Comparison of ENCODE assay signal across 9 cellular contexts in genomic region chr5:177591690-177592009, GRCh38. TPM values are rescaled to one million over a fixed set of nuclear protein-coding genes. Genes with fewer than 3 reads are reported as not detected.
DNase-seq lines count a peak whose midpoint lies in the region; ATAC-seq, FAIRE-seq and TF ChIP-seq lines count a peak whose summit lies in the region.
"Had no signal": no experiment of that assay in that cellular context is flagged by ENCODE, and none has a peak within 500 bp of the region (broad histone marks: within the 10 kb centered on the region; RNA-seq: fewer than 3 reads in every experiment).

No MANE protein-coding gene starts in this region.

- H3K27ac Mint-ChIP-seq in CD4-positive, CD25-positive, alpha-beta regulatory T cell: peak overlapping the region; percentile 22 to 99 (median 94)
- H3K27ac Mint-ChIP-seq in neural crest cell (ENCODE audit: unreplicated experiment): no peak overlapping the region

- WGBS in ectodermal cell, 2 experiments: 25 to 30% methylated on average over 8 of the region's 8 CpGs

- FAIRE-seq in HTR-8/SVneo (lab: Jason Lieb, UNC): no peak

- peaks cover 21% of the 10 kb centered on the region for H3K27me3 Mint-ChIP-seq in CD4-positive, CD25-positive, alpha-beta regulatory T cell
- peaks cover 49% of the 10 kb centered on the region for H3K27me3 Mint-ChIP-seq in neural crest cell (ENCODE audit: low read depth)

- H3K27me3 ChIP-seq in CD4-positive, CD25-positive, alpha-beta regulatory T cell (ENCODE audit: control insufficient read depth, insufficient read depth, low read length): peaks cover 11% of the 10 kb centered on the region
- peaks cover 46% of the 10 kb centered on the region for H3K27me3 ChIP-seq in MG63
- H3K27me3 ChIP-seq in ectodermal cell (ENCODE audit: control insufficient read depth, insufficient read depth, low read length, poor library complexity, severe bottlenecking): peaks cover 30% of the 10 kb centered on the region

- DNase-seq in CD4-positive, CD25-positive, alpha-beta regulatory T cell: no peak
- no peak for DNase-seq in MG63
- DNase-seq in neural crest cell (ENCODE audit: low read depth, low spot score): no peak
- DNase-seq in HTR-8/SVneo (ENCODE audit: insufficient read length, low spot score): no peak
- no peak for DNase-seq in HPDE6-E6E7 (ENCODE audit: extremely low spot score)
- DNase-seq in NCI-H2171 (lab: John Stamatoyannopoulos, UW): no peak
- DNase-seq: NCI-H1417 treated with DMSO at 0.1 percent for 48 hours had no signal

- no peak for ATAC-seq in CD4-positive, CD25-positive, alpha-beta regulatory T cell (ENCODE audit: low read depth in 2 of 2)
- ATAC-seq in HG03135 (IDR thresholded peaks at IDR 0.05; ENCODE audit: unreplicated experiment): no peak

- peaks cover 15% of the 10 kb centered on the region for H3K36me3 Mint-ChIP-seq in CD4-positive, CD25-positive, alpha-beta regulatory T cell
- peaks cover 3% of the 10 kb centered on the region for H3K36me3 Mint-ChIP-seq in neural crest cell (ENCODE audit: low read depth)

- peaks cover 18% of the 10 kb centered on the region for H3K4me1 ChIP-seq in CD4-positive, CD25-positive, alpha-beta regulatory T cell (ENCODE audit: control insufficient read depth, insufficient read depth, low read length, poor library complexity, severe bottlenecking)
- H3K4me1 ChIP-seq in ectodermal cell (ENCODE audit: control insufficient read depth, insufficient read depth, low read length): no peaks in the 10 kb centered on the region

- H3K36me3 ChIP-seq in CD4-positive, CD25-positive, alpha-beta regulatory T cell (ENCODE audit: control insufficient read depth, insufficient read depth, low read length): peaks cover 35% of the 10 kb centered on the region
- H3K36me3 ChIP-seq in MG63 (peaks cover 44% of the 10 kb centered on the region), ectodermal cell (ENCODE audit: control insufficient read depth, insufficient read depth, low read length) (peaks cover 22% of the 10 kb centered on the region)

- H3K27ac ChIP-seq in CD4-positive, CD25-positive, alpha-beta regulatory T cell (ENCODE audit: insufficient read depth, low read length, poor library complexity, severe bottlenecking): peak overlapping the region; percentile 73
- H3K27ac ChIP-seq in ectodermal cell (ENCODE audit: insufficient read depth, low read depth, low read length, poor library complexity, severe bottlenecking): no peak overlapping the region

- peak overlapping the region; percentile 42 for H3K4me3 ChIP-seq in CD4-positive, CD25-positive, alpha-beta regulatory T cell (ENCODE audit: low read depth, low read length)
- H3K4me3 ChIP-seq in MG63 (peak overlapping the region; percentile 88), ectodermal cell (ENCODE audit: insufficient read depth, low read depth, low read length) (peak overlapping the region; percentile 86)

- H3K9me3 ChIP-seq in CD4-positive, CD25-positive, alpha-beta regulatory T cell (ENCODE audit: control insufficient read depth in 2 of 2, low read length in 2 of 2): no peaks in the 10 kb centered on the region
- H3K9me3 ChIP-seq in MG63: no peaks in the 10 kb centered on the region
- no peaks in the 10 kb centered on the region for H3K9me3 ChIP-seq in ectodermal cell (ENCODE audit: control insufficient read depth, low read length)

- TF ChIP-seq CTCF in neural crest cell (conservative IDR thresholded peaks at IDR 0.05): no peak

- H3K4me1 Mint-ChIP-seq in CD4-positive, CD25-positive, alpha-beta regulatory T cell: peaks cover 0 to 24% (median 12%) of the 10 kb centered on the region in 4 donors
- H3K4me1 Mint-ChIP-seq in neural crest cell: peaks cover 16% of the 10 kb centered on the region

- peak overlapping the region; percentile 95 to 100 (median 99) for H3K4me3 Mint-ChIP-seq in CD4-positive, CD25-positive, alpha-beta regulatory T cell
- peak overlapping the region; percentile 95 for H3K4me3 Mint-ChIP-seq in neural crest cell

- no peaks in the 10 kb centered on the region for H3K9me3 Mint-ChIP-seq in CD4-positive, CD25-positive, alpha-beta regulatory T cell
- no peaks in the 10 kb centered on the region for H3K9me3 Mint-ChIP-seq in neural crest cell

RNA-seq across cellular contexts. Expression of gene TMED9, which starts 0.4 kb away (rescaled TPM):
- 63.2 TPM for total RNA-seq in CD4-positive, CD25-positive, alpha-beta regulatory T cell
- polyA plus RNA-seq in CD4-positive, CD25-positive, alpha-beta regulatory T cell: 100 to 1,000 TPM in 2 of 4 donors, 10 to 100 TPM in 2; 83.7 to 141 (median 108) TPM
- total RNA-seq in MG63 (2014; rRNA removed; shearing (Covaris generic); ENCODE audit: low replicate concordance): 310 and 483 TPM in 2 replicates
- 119 TPM for polyA plus RNA-seq in ectodermal cell (2013, experiment 1 of 4)
- polyA plus RNA-seq in ectodermal cell (2013, experiment 2 of 4): 114 TPM
- 115 TPM for polyA plus RNA-seq in ectodermal cell (2013, experiment 3 of 4)
- polyA plus RNA-seq in ectodermal cell (2013, experiment 4 of 4): 126 TPM
- total RNA-seq in neural crest cell: 108 and 113 TPM in 2 replicates

RNA-seq across cellular contexts. Expression of gene B4GALT7, which starts 8.3 kb away (rescaled TPM):
- 24.2 TPM for total RNA-seq in CD4-positive, CD25-positive, alpha-beta regulatory T cell
- polyA plus RNA-seq in CD4-positive, CD25-positive, alpha-beta regulatory T cell: 10 to 100 TPM; 18.3 to 19.5 (median 18.5) TPM
- 21.7 and 46.5 TPM in 2 replicates for total RNA-seq in MG63 (2014; rRNA removed; shearing (Covaris generic); ENCODE audit: low replicate concordance)
- 19.1 TPM for polyA plus RNA-seq in ectodermal cell (2013, experiment 1 of 4)
- 23.3 TPM for polyA plus RNA-seq in ectodermal cell (2013, experiment 2 of 4)
- 17.9 TPM for polyA plus RNA-seq in ectodermal cell (2013, experiment 3 of 4)
- polyA plus RNA-seq in ectodermal cell (2013, experiment 4 of 4): 19.3 TPM
- total RNA-seq in neural crest cell: 30.0 and 30.1 TPM in 2 replicates

RNA-seq across cellular contexts. Expression of gene FAM193B, which starts 37.3 kb away (rescaled TPM):
- 179 TPM for total RNA-seq in CD4-positive, CD25-positive, alpha-beta regulatory T cell
- polyA plus RNA-seq in CD4-positive, CD25-positive, alpha-beta regulatory T cell: 1 to 10 TPM; 2.8 to 4.1 (median 3.5) TPM
- total RNA-seq in MG63 (2014; rRNA removed; shearing (Covaris generic); ENCODE audit: low replicate concordance): 17.5 and 22.3 TPM in 2 replicates
- 102 TPM for polyA plus RNA-seq in ectodermal cell (2013, experiment 1 of 4)
- 81.0 TPM for polyA plus RNA-seq in ectodermal cell (2013, experiment 2 of 4)
- 96.2 TPM for polyA plus RNA-seq in ectodermal cell (2013, experiment 3 of 4)
- polyA plus RNA-seq in ectodermal cell (2013, experiment 4 of 4): 102 TPM
- total RNA-seq in neural crest cell: 96.3 and 98.4 TPM in 2 replicates
